15 cellular contexts compared by ENCODE assay signal in the genomic region with DNA sequence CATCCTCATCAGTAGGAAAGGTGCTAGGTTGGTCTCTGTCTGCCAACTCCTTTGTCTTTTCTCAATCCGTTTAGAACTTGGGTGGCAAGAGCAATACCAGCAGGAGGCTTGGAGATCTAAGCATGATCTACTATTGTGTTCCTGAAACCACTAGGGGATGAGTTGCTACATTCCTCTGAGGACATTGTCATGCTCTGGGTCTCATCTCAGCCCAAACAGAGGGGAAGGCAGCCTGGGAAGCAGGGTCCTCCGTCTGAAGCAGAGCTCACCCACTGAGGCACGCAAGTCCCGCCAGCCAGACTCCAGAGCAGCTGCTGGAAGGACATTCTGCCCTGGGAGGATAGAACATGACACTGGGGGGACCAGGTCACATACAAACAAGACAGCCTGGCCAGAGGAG.
DNase-seq lines count a peak whose midpoint lies in the region; ATAC-seq, FAIRE-seq and TF ChIP-seq lines count a peak whose summit lies in the region.
"Had no signal": no experiment of that assay in that cellular context is flagged by ENCODE, and none has a peak within 500 bp of the region (broad histone marks: within the 10 kb centered on the region; RNA-seq: fewer than 3 reads in every experiment).

No MANE protein-coding gene starts in this region.

- H3K4me2 ChIP-seq in mesenchymal stem cell (ENCODE audit: low read length, poor library complexity, severe bottlenecking), result no peak overlapping the region

- H4K8ac ChIP-seq in mesenchymal stem cell (ENCODE audit: low read length), result no peak overlapping the region

- no peaks in the 10 kb centered on the region for H3K79me1 ChIP-seq in mesenchymal stem cell (replicated peaks; ENCODE audit: low read length, poor library complexity, severe bottlenecking)

- no peak overlapping the region for H2AK5ac ChIP-seq in mesenchymal stem cell (ENCODE audit: low read length, severe bottlenecking)

- no peak overlapping the region for H3K18ac ChIP-seq in mesenchymal stem cell (ENCODE audit: low read depth in 1 of 2, low read length in 2 of 2)

- H3K4me1 ChIP-seq in mesenchymal stem cell (ENCODE audit: control insufficient read depth, insufficient read depth, low read depth, low read length), result peaks cover 2% of the 10 kb centered on the region
- H3K4me1 ChIP-seq: HAP-1 had no signal

- H3K14ac ChIP-seq in mesenchymal stem cell (ENCODE audit: low read length in 2 of 2), result no peak overlapping the region

- no peak overlapping the region for H3K9ac ChIP-seq in mesenchymal stem cell (ENCODE audit: low read length)
- H3K9ac ChIP-seq: BLaER1 treated with 17β-estradiol and CSF1 and Interleukin-3, amounts not matched to agents 10 nM and 100 nM had no signal

- TF ChIP-seq POLR2A in GM18505 (IDR thresholded peaks at IDR 0.05; ENCODE audit: borderline replicate concordance, extremely low read depth, insufficient read depth, insufficient read length), result no peak

- no peak overlapping the region for H3K27ac ChIP-seq in WERI-Rb-1
- H3K27ac ChIP-seq in mesenchymal stem cell (ENCODE audit: low read length, poor library complexity, severe bottlenecking), result no peak overlapping the region
- H3K27ac ChIP-seq: BLaER1 treated with 17β-estradiol and CSF1 and Interleukin-3, amounts not matched to agents 10 nM and 100 nM had no signal

- H3K36me3 ChIP-seq in H7 (replicated peaks; ENCODE audit: control insufficient read depth, insufficient read depth, low read length) (no peaks in the 10 kb centered on the region), WERI-Rb-1 (no peaks in the 10 kb centered on the region), mesenchymal stem cell (ENCODE audit: control insufficient read depth in 1 of 2, insufficient read depth in 2 of 2, low read depth in 1 of 2, low read length in 2 of 2) (no peaks in the 10 kb centered on the region)
- H3K36me3 ChIP-seq: BLaER1 treated with 17β-estradiol and CSF1 and Interleukin-3, amounts not matched to agents 10 nM and 100 nM; HAP-1 had no signal

- peak; percentile 17 for FAIRE-seq in urothelium cell line (lab: Jason Lieb, UNC)
- FAIRE-seq: GM18507, GM19239 had no signal

- H3K9me3 ChIP-seq in WERI-Rb-1 (ENCODE audit: severe bottlenecking) (no peaks in the 10 kb centered on the region), mesenchymal stem cell (ENCODE audit: control insufficient read depth, low read length) (no peaks in the 10 kb centered on the region)
- H3K9me3 ChIP-seq: HAP-1 had no signal

- H3K23ac ChIP-seq in mesenchymal stem cell (ENCODE audit: low read length in 2 of 2), result no peak overlapping the region

- H4K91ac ChIP-seq in mesenchymal stem cell (ENCODE audit: low read length), result peak overlapping the region; percentile 56

- WGBS in mesenchymal stem cell, result 70% methylated on average over 4 of the region's 4 CpGs

- 0 out of 2 replicates have a peak, but pooled peaks have one; percentile 7 for TF ChIP-seq CTCF in WERI-Rb-1 (IDR thresholded peaks at IDR 0.05; ENCODE audit: low read depth, low read length)

- H3K27me3 ChIP-seq in H7 (ENCODE audit: control insufficient read depth, insufficient read depth, low read length) (no peaks in the 10 kb centered on the region; the same call in 1 of the 2 replicates), WERI-Rb-1 (ENCODE audit: insufficient read depth, low read depth, severe bottlenecking) (no peaks in the 10 kb centered on the region), mesenchymal stem cell (ENCODE audit: control insufficient read depth in 1 of 2, insufficient read depth in 1 of 2, low read length in 2 of 2) (no peaks in the 10 kb centered on the region)
- H3K27me3 ChIP-seq: BLaER1 treated with 17β-estradiol and CSF1 and Interleukin-3, amounts not matched to agents 10 nM and 100 nM had no signal

- no peak overlapping the region for H2BK120ac ChIP-seq in mesenchymal stem cell (ENCODE audit: low read depth, low read length)

- DNase-seq in H7, result peak; percentile 27
- DNase-seq in WERI-Rb-1, result peak; percentile 18
- no peak for DNase-seq in mesenchymal stem cell
- no peak for DNase-seq in urothelium cell line (ENCODE audit: low spot score)
- DNase-seq: ACHN; CD4-positive, CD25-positive, alpha-beta regulatory T cell; DMS53; KBM-7 had no signal

- no peak overlapping the region for H2BK12ac ChIP-seq in mesenchymal stem cell (ENCODE audit: low read length in 2 of 2)

- H3K4me3 ChIP-seq in H7 (ENCODE audit: insufficient read depth, low read depth, low read length) (no peak overlapping the region), WERI-Rb-1 (ENCODE audit: low read depth, low read length) (no peak overlapping the region), mesenchymal stem cell (ENCODE audit: insufficient read depth in 1 of 2, low read depth in 1 of 2, low read length in 2 of 2) (no peak overlapping the region)
- H3K4me3 ChIP-seq: BLaER1 treated with 17β-estradiol and CSF1 and Interleukin-3, amounts not matched to agents 10 nM and 100 nM; HAP-1 had no signal

- H2AFZ ChIP-seq in mesenchymal stem cell (ENCODE audit: low read depth, low read length), result no peak overlapping the region

- no peak overlapping the region for H3K4ac ChIP-seq in mesenchymal stem cell (ENCODE audit: low read depth in 1 of 2, low read length in 2 of 2)

- no peak overlapping the region for H2BK15ac ChIP-seq in mesenchymal stem cell (ENCODE audit: low read depth, poor library complexity, severe bottlenecking)

- no peak overlapping the region for H2BK5ac ChIP-seq in mesenchymal stem cell (ENCODE audit: low read depth, low read length, poor library complexity, severe bottlenecking)

- no peak for ATAC-seq in GM18505 (IDR thresholded peaks at IDR 0.05; ENCODE audit: unreplicated experiment)
- no peak for ATAC-seq in GM18861 (IDR thresholded peaks at IDR 0.05; ENCODE audit: unreplicated experiment)
- no peak for ATAC-seq in GM21529 (IDR thresholded peaks at IDR 0.05; ENCODE audit: unreplicated experiment)

Comparison
In these comparisons a context has a peak if more than half of its experiments do, and no peak if none do; other contexts are left out.
1. DNase-seq: peak in H7 (single experiment) and WERI-Rb-1 (single experiment); none in mesenchymal stem cell (single experiment) and urothelium cell line (single experiment).